In genomic region chr11:129808241-129808640, GRCh38 we compare ENCODE assay signal across 2 cellular contexts. TPM values are rescaled to one million over a fixed set of nuclear protein-coding genes. Genes with fewer than 3 reads are reported as not detected.
"Had no signal": no experiment of that assay in that cellular context is flagged by ENCODE, and none has a peak within 500 bp of the region (broad histone marks: within the 10 kb centered on the region; RNA-seq: fewer than 3 reads in every experiment).

No MANE protein-coding gene starts in this region.

RNA-seq across cellular contexts. Expression of gene TMEM45B, which starts 7.4 kb away (rescaled TPM):
- total RNA-seq: HT1080, IMR-90 had no signal
